In the genomic region with DNA sequence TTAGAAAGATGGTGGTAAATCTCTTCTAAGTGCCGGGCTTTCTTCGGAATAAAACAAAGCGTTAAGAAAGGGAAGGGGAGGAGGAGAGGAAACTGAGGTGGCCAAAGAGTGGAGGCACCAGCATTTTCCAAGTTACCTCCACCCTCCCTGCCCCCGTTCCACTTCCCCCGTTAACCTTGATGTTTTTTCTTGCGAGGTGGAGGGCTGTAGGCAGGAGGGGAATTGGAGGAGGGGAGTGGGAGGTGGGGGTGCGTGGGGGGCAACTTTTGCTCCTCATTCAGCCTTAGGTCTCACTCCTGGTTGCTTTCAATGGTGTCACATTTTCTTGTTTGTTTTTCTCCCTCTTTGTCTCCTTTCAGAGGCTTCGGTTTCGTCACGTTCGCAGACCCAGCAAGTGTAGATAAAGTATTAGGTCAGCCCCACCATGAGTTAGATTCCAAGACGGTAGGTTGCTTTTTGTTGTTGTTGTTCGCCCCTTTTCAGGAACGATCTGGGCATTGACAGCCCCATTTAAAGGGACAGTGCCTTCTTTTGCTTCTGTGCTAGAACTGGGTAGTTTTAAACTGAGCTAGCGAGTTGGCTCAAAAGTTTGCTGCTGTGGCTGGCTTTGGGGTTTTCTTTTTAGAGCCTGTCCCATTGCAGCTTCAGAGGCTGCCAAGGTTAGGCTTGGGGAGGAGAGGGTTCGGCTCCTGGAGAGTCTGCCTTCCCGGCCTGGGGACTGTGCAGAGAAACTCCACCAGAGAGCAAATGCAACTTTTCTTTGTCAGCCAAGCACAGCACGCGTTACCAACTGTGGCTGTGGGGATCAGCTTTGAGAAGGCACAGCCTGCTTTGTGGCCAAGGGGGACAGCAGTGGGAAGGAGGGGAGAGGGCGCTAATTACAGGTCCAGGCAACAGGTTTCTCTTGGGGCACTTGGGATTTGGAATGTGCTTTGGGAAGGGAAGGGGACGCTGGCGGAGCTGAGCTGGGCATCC, we compare ENCODE assay signal across 8 cellular contexts. TPM values are rescaled to one million over a fixed set of nuclear protein-coding genes. Genes with fewer than 3 reads are reported as not detected.
A peak's percentile ranks its signal among the peaks of the same experiment; 100 is the strongest.
DNase-seq lines count a peak whose midpoint lies in the region; ATAC-seq, FAIRE-seq and TF ChIP-seq lines count a peak whose summit lies in the region.

No MANE protein-coding gene starts in this region.

- no peak for TF ChIP-seq EP300 in H1 (IDR thresholded peaks at IDR 0.05; ENCODE audit: borderline replicate concordance in 1 of 2, low read depth in 2 of 2, low read length in 2 of 2)
- no peak for TF ChIP-seq EP300 in neural cell (conservative IDR thresholded peaks at IDR 0.05; ENCODE audit: poor library complexity, severe bottlenecking)

- no peaks in the 10 kb centered on the region for H3K9me2 ChIP-seq in PC-9 (ENCODE audit: insufficient read depth)
- no peaks in the 10 kb centered on the region for H3K9me2 ChIP-seq in neural cell (ENCODE audit: insufficient read depth, low read length)

- CTCF ChIA-PET in PC-9 (lab: Charles Lee) (interaction anchor here (0.6 to 0.7 kb wide), 3 partner anchors 15 to 490 kb away, joined by 3 to 5 read pairs (median 3); no protein-coding TSS in a partner anchor), H1 (lab: Charles Lee; ENCODE audit: partially characterized antibody) (interaction anchor here (0.6 to 3.2 kb wide), 8 partner anchors 12 to 369 kb away, joined by 3 to 20 read pairs (median 4); no protein-coding TSS in a partner anchor)

- peak overlapping the region; percentile 75; the same call in 1 of the 2 replicates for H3K18ac ChIP-seq in H1 (ENCODE audit: extremely low read depth, low read length)

- peak overlapping the region; percentile 71; the same call in 1 of the 2 replicates for H2AK5ac ChIP-seq in H1 (ENCODE audit: low read depth, low read length)

- no peak overlapping the region for H3K14ac ChIP-seq in H1 (ENCODE audit: insufficient read length)

- no peak overlapping the region for H2BK120ac ChIP-seq in H1 (replicated peaks; ENCODE audit: low read depth, low read length)

- no peak overlapping the region; the same call in 1 of the 2 replicates for H4K8ac ChIP-seq in H1 (ENCODE audit: extremely low read depth, insufficient read depth, low read length)

- H3K23me2 ChIP-seq in H1 (ENCODE audit: low read depth, low read length) = peaks cover 17% of the 10 kb centered on the region

- H3K4me3 ChIP-seq in PC-9 (peak overlapping the region; percentile 66), H1 (ENCODE audit: extremely low read depth in 1 of 4, insufficient read depth in 2 of 4, low read depth in 3 of 4, low read length in 4 of 4) (peak overlapping the region; percentile 67 to 94 (median 72)), neural cell (ENCODE audit: low read length) (peak overlapping the region; percentile 71)

- intact Hi-C loops in PC-9 (cut with micrococcal nuclease; ENCODE audit: unreplicated experiment) = no loop called here

- FAIRE-seq in H1 (lab: Jason Lieb, UNC) = no peak

- H2BK20ac ChIP-seq in H1 (ENCODE audit: low read length) = no peak overlapping the region; the same call in 1 of the 2 replicates

- no peak overlapping the region for H4K91ac ChIP-seq in H1 (replicated peaks; ENCODE audit: insufficient read length, low read length)

- BruUV-seq in PC-9 (replicated peaks; lab: Mats Ljungman, UMichigan) = no TSS peak

- H2BK5ac ChIP-seq in H1 (ENCODE audit: low read depth, low read length) = peak overlapping the region; percentile 35; the same call in 1 of the 2 replicates

- H4K5ac ChIP-seq in H1 (ENCODE audit: insufficient read length, low read depth, low read length) = peak overlapping the region; percentile 0

- H3K4me2 ChIP-seq in PC-9 (peak overlapping the region; percentile 93), H1 (ENCODE audit: insufficient read depth in 1 of 2, low read depth in 2 of 2, low read length in 2 of 2) (peak overlapping the region; percentile 79 to 99), neural cell (ENCODE audit: low read length) (peak overlapping the region; percentile 62)

- POLR2A ChIA-PET in PC-9 (lab: Charles Lee; ENCODE audit: unreplicated experiment) = no interaction called here
- POLR2A ChIA-PET in H1 (lab: Charles Lee; ENCODE audit: partially characterized antibody) = interaction anchor here (0.8 to 5.3 kb wide), 12 partner anchors 10 to 150 kb away, joined by 3 to 22 read pairs (median 4); no protein-coding TSS in a partner anchor

- H3K79me1 ChIP-seq in H1 (ENCODE audit: low read depth, low read length) = peaks cover 3% of the 10 kb centered on the region; the same call in 1 of the 2 replicates

- H3K27me3 ChIP-seq in PC-9 (ENCODE audit: insufficient read depth, low read depth) (peaks cover 43% of the 10 kb centered on the region), H1 (replicated peaks in 1 of 4; ENCODE audit: control insufficient read depth in 3 of 4, extremely low read depth in 1 of 4, insufficient read depth in 3 of 4, low read length in 3 of 4) (peaks cover 2 to 10% (median 8%) of the 10 kb centered on the region in 4 experiments; a peak in 6 of 7 replicates), neural cell (ENCODE audit: insufficient read depth, low read depth, low read length) (no peaks in the 10 kb centered on the region)

- H3K36me3 ChIP-seq in PC-9 (ENCODE audit: low read depth) (no peaks in the 10 kb centered on the region), H1 (ENCODE audit: control insufficient read depth in 2 of 4, insufficient read depth in 4 of 4, low read length in 3 of 4) (peaks cover 3 to 35% (median 15%) of the 10 kb centered on the region in 4 experiments; a peak in 6 of 8 replicates), neural cell (ENCODE audit: insufficient read depth, low read length) (no peaks in the 10 kb centered on the region)

- H4K20me1 ChIP-seq in PC-9 (ENCODE audit: insufficient read depth) = no peaks in the 10 kb centered on the region
- H4K20me1 ChIP-seq in H1 (replicated peaks in 1 of 2; ENCODE audit: control insufficient read depth in 1 of 2, insufficient read depth in 2 of 2, low read length in 2 of 2) = peaks cover 2 to 11% of the 10 kb centered on the region in 2 experiments
- H4K20me1 ChIP-seq in neural cell (ENCODE audit: insufficient read depth) = no peaks in the 10 kb centered on the region

- H3K4ac ChIP-seq in H1 (replicated peaks; ENCODE audit: insufficient read length, low read depth, low read length) = peak overlapping the region; percentile 8

- H3K23ac ChIP-seq in H1 (ENCODE audit: insufficient read length) = no peak overlapping the region

- TF ChIP-seq RAD21 in H1 (IDR thresholded peaks at IDR 0.05 in 1 of 2, conservative IDR thresholded peaks at IDR 0.05 in 1 of 2; ENCODE audit: low read depth in 2 of 2, low read length in 2 of 2) = no peak
- TF ChIP-seq RAD21 in neural cell (conservative IDR thresholded peaks at IDR 0.05) = peak; percentile 27

- no peak overlapping the region for H2BK15ac ChIP-seq in H1 (ENCODE audit: low read length)

- H3K9ac ChIP-seq in H1 (replicated peaks in 1 of 4; ENCODE audit: extremely low read depth in 1 of 4, low read depth in 3 of 4, low read length in 3 of 4) (peak overlapping the region in 3 of 4 experiments; percentile 43 to 81 (median 47); a peak in 5 of 7 replicates), neural cell (ENCODE audit: low read length) (peak overlapping the region; percentile 74)

- H2AFZ ChIP-seq in PC-9 (peak overlapping the region; percentile 90), H1 (ENCODE audit: low read length) (no peak overlapping the region), neural cell (ENCODE audit: low read depth, low read length) (no peak overlapping the region)

- no peaks in the 10 kb centered on the region; the same call in 1 of the 2 replicates for H3F3A ChIP-seq in PC-9 (ENCODE audit: insufficient read depth, low read depth)
- no peaks in the 10 kb centered on the region for H3F3A ChIP-seq in neural cell (ENCODE audit: insufficient read depth, low read length, poor library complexity, severe bottlenecking)

- ATAC-seq in GM21360 (IDR thresholded peaks at IDR 0.05; ENCODE audit: unreplicated experiment) (no peak), GM18861 (IDR thresholded peaks at IDR 0.05; ENCODE audit: unreplicated experiment) (no peak), GM19455 (IDR thresholded peaks at IDR 0.05; ENCODE audit: unreplicated experiment) (no peak)

- H3K79me2 ChIP-seq in PC-9 (ENCODE audit: low read depth) (no peaks in the 10 kb centered on the region), H1 (ENCODE audit: control insufficient read depth in 1 of 2, insufficient read depth in 2 of 2, low read length in 2 of 2) (peaks cover 0 to 38% of the 10 kb centered on the region in 2 experiments; a peak in 2 of 4 replicates), neural cell (replicated peaks; ENCODE audit: insufficient read depth, low read length) (peaks cover 62% of the 10 kb centered on the region)

- H3K4me1 ChIP-seq in PC-9 (replicated peaks; ENCODE audit: insufficient read depth) = peaks cover 3% of the 10 kb centered on the region; the same call in 1 of the 2 replicates
- H3K4me1 ChIP-seq in H1 (replicated peaks in 1 of 4; ENCODE audit: control insufficient read depth in 3 of 4, insufficient read depth in 4 of 4, low read length in 3 of 4) = peaks cover 4 to 40% (median 7%) of the 10 kb centered on the region in 4 experiments; a peak in 6 of 7 replicates

- TF ChIP-seq CTCF in PC-9 (conservative IDR thresholded peaks at IDR 0.05) = no peak
- TF ChIP-seq CTCF in H1 (IDR thresholded peaks at IDR 0.05; ENCODE audit: control extremely low read depth in 1 of 3, insufficient read depth in 1 of 3, low read depth in 1 of 3, low read length in 3 of 3) = no peak
- no peak for TF ChIP-seq CTCF in neural cell (IDR thresholded peaks at IDR 0.05; ENCODE audit: poor library complexity, severe bottlenecking)

- no peak overlapping the region for H3K56ac ChIP-seq in H1 (replicated peaks; ENCODE audit: insufficient read length, low read depth, low read length)

- no peaks in the 10 kb centered on the region for H3K9me3 ChIP-seq in PC-9 (ENCODE audit: insufficient read depth, low read depth)
- no peaks in the 10 kb centered on the region for H3K9me3 ChIP-seq in H1 (ENCODE audit: insufficient read depth in 2 of 2, low read depth in 1 of 2, low read length in 1 of 2)
- no peaks in the 10 kb centered on the region for H3K9me3 ChIP-seq in neural cell (ENCODE audit: low read length)

- DNase-seq in NCI-H146 (lab: John Stamatoyannopoulos, UW) (peak; percentile 19), NCI-H146 treated with DMSO at 0.1 percent for 48 hours (lab: John Stamatoyannopoulos, UW; ENCODE audit: unreplicated experiment) (no peak), PC-9 (no peak), H1 (ENCODE audit: low read depth in 1 of 2, low spot score in 2 of 2) (peak in 1 of 2 experiments; percentile 52)

- no peak overlapping the region for H3K27ac ChIP-seq in PC-9
- peak overlapping the region; percentile 22; the same call in 1 of the 2 replicates for H3K27ac ChIP-seq in H1 (ENCODE audit: low read depth, low read length)
- H3K27ac ChIP-seq in neural cell (ENCODE audit: low read length) = peak overlapping the region; percentile 58

- H2BK12ac ChIP-seq in H1 (ENCODE audit: low read depth, low read length) = peak overlapping the region; percentile 93; the same call in 1 of the 2 replicates

- TF ChIP-seq POLR2A in H1 (IDR thresholded peaks at IDR 0.05; ENCODE audit: control extremely low read depth in 1 of 2, low read depth in 2 of 2, low read length in 2 of 2) = no peak

- whole genome bisulfite sequencing in H1 (ENCODE audit: extremely low coverage in 1 of 2, insufficient coverage in 1 of 2, insufficient read length in 1 of 2, insufficient replicate concordance in 2 of 2, low coverage in 1 of 2, low lambda C conversion rate in 2 of 2, missing lambda C conversion rate in 1 of 2), 2 experiments = 5% methylated on average over 22 of the region's 22 CpGs; no CpG with 5 or more reads in 1 of the 2 experiments

RNA-seq across cellular contexts. Expression of gene MSI2, which starts 1.9 kb away (rescaled TPM):
- 11.8 and 15.7 TPM in 2 replicates for total RNA-seq in PC-9 (2021)
- 73.1 and 80.6 TPM in 2 replicates for total RNA-seq in H1 (2021; fragmentation: NEBNext Ultra II Directional; extraction: Animal tissue kit (Norgen Biotek cat#: 25700))
- polyA plus RNA-seq in H1 (2011; rRNA removed) (36.7 and 50.7 TPM in 2 replicates), neural cell (61.4 and 73.2 TPM in 2 replicates)
- polyA plus RNA-seq in H1 (2011; cell fraction: cytosol; rRNA removed) = 42.1 TPM
- 128 TPM for polyA plus RNA-seq in H1 (2011; cell fraction: nucleus; rRNA removed)
- polyA plus RNA-seq in H1 (2012, experiment 1 of 2) = 44.3 to 54.1 TPM (median 46.9 TPM) in 4 replicates
- polyA plus RNA-seq in H1 (2012, experiment 2 of 2) = 9.0 TPM
- polyA plus RNA-seq in H1 (2013, experiment 1 of 2) = 27.9 TPM
- 25.3 TPM for polyA plus RNA-seq in H1 (2013, experiment 2 of 2)
- polyA minus RNA-seq in H1 (2011; rRNA and poly(A)+ RNA removed) = 115 and 134 TPM in 2 replicates
- polyA minus RNA-seq in H1 (2011; cell fraction: cytosol; rRNA and poly(A)+ RNA removed) = 52.1 TPM
- polyA minus RNA-seq in H1 (2011; cell fraction: nucleus; rRNA and poly(A)+ RNA removed) = 164 TPM
- polyA minus RNA-seq in neural cell = 153 and 175 TPM in 2 replicates
